ENCODE assay signal across 16 cellular contexts in the genomic region with DNA sequence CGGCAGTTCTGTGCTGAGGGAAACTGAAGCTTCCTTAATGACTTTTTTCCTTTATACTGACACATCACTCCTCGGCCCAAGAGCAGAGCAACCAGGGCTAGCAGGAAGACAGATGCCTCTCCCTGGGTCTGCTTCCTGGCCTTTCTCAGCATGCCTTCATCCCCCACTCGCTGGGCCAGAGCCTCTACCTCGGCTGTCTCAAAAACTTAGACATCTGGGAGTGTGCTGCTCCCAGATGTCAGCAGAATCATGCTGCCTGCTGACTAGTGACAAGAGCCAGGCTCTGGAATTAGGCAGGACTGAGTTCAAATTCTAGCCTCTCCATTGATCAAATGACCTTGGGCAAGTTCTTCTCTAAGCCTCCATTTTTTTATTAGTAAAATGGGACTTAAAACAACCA.
"Had no signal": no experiment of that assay in that cellular context is flagged by ENCODE, and none has a peak within 500 bp of the region (broad histone marks: within the 10 kb centered on the region; RNA-seq: fewer than 3 reads in every experiment).

No MANE protein-coding gene starts in this region.

- H3K4me1 ChIP-seq: parathyroid adenoma, vagina had no signal

- H3K9ac ChIP-seq: parathyroid adenoma had no signal

- H3K4me3 ChIP-seq: heart right ventricle, thoracic aorta, vagina had no signal

- H3K27me3 Mint-ChIP-seq: activated B cell treated with CpG ODN at 0.5 μM for 24 hours; activated CD4-positive, alpha-beta T cell treated with anti-CD3 and anti-CD28 coated beads, Interleukin-2, amount 10 ng/mL, durations not matched to agents 24 days and 14 days; activated naive CD4-positive, alpha-beta T cell treated with anti-CD3 and anti-CD28 coated beads, Interleukin-2, amount 50 U/mL, for 24 hours; stimulated activated naive CD8-positive, alpha-beta T cell treated with anti-CD3 and anti-CD28 coated beads, Interleukin-15, amount 100 ng/mL, for 72 hours had no signal

- H3K27me3 ChIP-seq: heart right ventricle, vagina had no signal

- H3K9me3 ChIP-seq: heart right ventricle, thoracic aorta, vagina had no signal

- H3K4me3 Mint-ChIP-seq: activated B cell treated with CpG ODN at 0.5 μM for 24 hours; activated CD4-positive, alpha-beta T cell treated with anti-CD3 and anti-CD28 coated beads, Interleukin-2, amount 10 ng/mL, durations not matched to agents 24 days and 14 days; activated naive CD4-positive, alpha-beta T cell treated with anti-CD3 and anti-CD28 coated beads, Interleukin-2, amount 50 U/mL, for 24 hours; neural crest cell; stimulated activated naive CD8-positive, alpha-beta T cell treated with anti-CD3 and anti-CD28 coated beads, Interleukin-15, amount 100 ng/mL, for 72 hours had no signal

- H3K36me3 ChIP-seq: thoracic aorta, vagina had no signal

- H3K27ac ChIP-seq: heart right ventricle, parathyroid adenoma, thoracic aorta, vagina had no signal

- H2AFZ ChIP-seq: parathyroid adenoma had no signal

- ATAC-seq: heart right ventricle; left lobe of liver; stimulated activated naive CD8-positive, alpha-beta T cell treated with anti-CD3 and anti-CD28 coated beads, Interleukin-15, amount 100 ng/mL, for 72 hours had no signal

- H3K27ac Mint-ChIP-seq: activated CD4-positive, alpha-beta T cell treated with anti-CD3 and anti-CD28 coated beads, Interleukin-2, amount 10 ng/mL, durations not matched to agents 24 days and 14 days; activated naive CD4-positive, alpha-beta T cell treated with anti-CD3 and anti-CD28 coated beads, Interleukin-2, amount 50 U/mL, for 24 hours; stimulated activated naive CD8-positive, alpha-beta T cell treated with anti-CD3 and anti-CD28 coated beads, Interleukin-15, amount 100 ng/mL, for 72 hours had no signal

- H3K9me3 Mint-ChIP-seq: activated B cell treated with CpG ODN at 0.5 μM for 24 hours; activated CD4-positive, alpha-beta T cell treated with anti-CD3 and anti-CD28 coated beads, Interleukin-2, amount 10 ng/mL, durations not matched to agents 24 days and 14 days; activated naive CD4-positive, alpha-beta T cell treated with anti-CD3 and anti-CD28 coated beads, Interleukin-2, amount 50 U/mL, for 24 hours; neural crest cell; stimulated activated naive CD8-positive, alpha-beta T cell treated with anti-CD3 and anti-CD28 coated beads, Interleukin-15, amount 100 ng/mL, for 72 hours had no signal

- DNase-seq: activated B cell treated with CpG ODN at 0.5 μM for 24 hours; activated CD4-positive, alpha-beta T cell treated with anti-CD3 and anti-CD28 coated beads, Interleukin-2, amount 10 ng/mL, durations not matched to agents 24 days and 14 days; amygdala; heart right ventricle; islet precursor cell; retina; stimulated activated CD4-positive, alpha-beta T cell treated with anti-CD3 and anti-CD28 coated beads, Interleukin-15, amount 100 ng/mL, for 24 hours; stimulated activated CD4-positive, alpha-beta T cell treated with anti-CD3 and anti-CD28 coated beads, Interleukin-4, amount 100 ng/mL, for 24 hours; stimulated activated naive CD8-positive, alpha-beta T cell treated with anti-CD3 and anti-CD28 coated beads, Interleukin-15, amount 100 ng/mL, for 72 hours; T-helper 2 cell had no signal
